ENCODE assay signal across 8 cellular contexts in genomic region chr22:45435544-45436139, GRCh38. TPM values are rescaled to one million over a fixed set of nuclear protein-coding genes. Genes with fewer than 3 reads are reported as not detected.
DNase-seq lines count a peak whose midpoint lies in the region; ATAC-seq, FAIRE-seq and TF ChIP-seq lines count a peak whose summit lies in the region.

No MANE protein-coding gene starts in this region.

- H4K20me1 ChIP-seq in endothelial cell of umbilical vein (replicated peaks; ENCODE audit: control insufficient read depth, extremely low read depth, insufficient read depth, low read length) = no peaks in the 10 kb centered on the region

- H3K36me3 ChIP-seq in endothelial cell of umbilical vein (ENCODE audit: control insufficient read depth in 2 of 2, extremely low read depth in 1 of 2, insufficient read depth in 2 of 2, low read length in 2 of 2) (no peaks in the 10 kb centered on the region), mesodermal cell (ENCODE audit: control insufficient read depth, insufficient read depth, low read length) (no peaks in the 10 kb centered on the region)

- H2AFZ ChIP-seq in endothelial cell of umbilical vein (ENCODE audit: low read depth, low read length) = peak overlapping the region; percentile 91

- no peaks in the 10 kb centered on the region for H3K27me3 ChIP-seq in endothelial cell of umbilical vein (ENCODE audit: control insufficient read depth in 2 of 2, insufficient read depth in 2 of 2, low read length in 2 of 2)

- H3K9me3 Mint-ChIP-seq in CD14-positive monocyte = peaks cover 0 to 2% (median 0%) of the 10 kb centered on the region in 7 donors
- H3K9me3 Mint-ChIP-seq in activated CD8-positive, alpha-beta memory T cell treated with anti-CD3 and anti-CD28 coated beads, Interleukin-2, amount 10 ng/mL, durations not matched to agents 7 days and 5 days (ENCODE audit: low read depth) = no peaks in the 10 kb centered on the region

- H3K27ac ChIP-seq in endothelial cell of umbilical vein (ENCODE audit: insufficient read depth, low read depth, low read length) = peak overlapping the region; percentile 25
- peak overlapping the region; percentile 33 for H3K27ac ChIP-seq in mesodermal cell (ENCODE audit: low read depth, low read length, severe bottlenecking)

- H3K36me3 Mint-ChIP-seq in CD14-positive monocyte = no peaks in the 10 kb centered on the region
- peaks cover 1% of the 10 kb centered on the region for H3K36me3 Mint-ChIP-seq in activated CD8-positive, alpha-beta memory T cell treated with anti-CD3 and anti-CD28 coated beads, Interleukin-2, amount 10 ng/mL, durations not matched to agents 7 days and 5 days

- H3K4me2 ChIP-seq in endothelial cell of umbilical vein (ENCODE audit: insufficient read depth, low read length) = peak overlapping the region; percentile 20

- H3K4me3 ChIP-seq in endothelial cell of umbilical vein (replicated peaks in 1 of 3; ENCODE audit: insufficient read depth in 1 of 3, low read depth in 1 of 3, low read length in 3 of 3) (no peak overlapping the region), mesodermal cell (ENCODE audit: extremely low read depth, insufficient read depth, low read length, poor library complexity, severe bottlenecking) (no peak overlapping the region)

- TF ChIP-seq CTCF in CD14-positive monocyte (IDR thresholded peaks at IDR 0.05) (peak; percentile 97), endothelial cell of umbilical vein (IDR thresholded peaks at IDR 0.05; ENCODE audit: extremely low read depth in 1 of 2, insufficient read depth in 1 of 2, low read depth in 1 of 2, low read length in 2 of 2) (peak; percentile 93 to 95)

- DNase-seq in CD14-positive monocyte (ENCODE audit: low spot score) = peak; percentile 81
- peak; percentile 81 for DNase-seq in HK-2 (ENCODE audit: unreplicated experiment)
- DNase-seq in NOMO-1 treated with dmso at 0.1 percent for 144 hours (lab: John Stamatoyannopoulos, UW; ENCODE audit: unreplicated experiment) = peak; percentile 83
- DNase-seq in activated CD8-positive, alpha-beta memory T cell treated with anti-CD3 and anti-CD28 coated beads, Interleukin-2, amount 10 ng/mL, durations not matched to agents 7 days and 5 days = peak; percentile 85
- DNase-seq in endothelial cell of umbilical vein (ENCODE audit: low read depth, low spot score) = peak; percentile 93
- DNase-seq in stimulated activated CD8-positive, alpha-beta memory T cell treated with anti-CD3 and anti-CD28 coated beads, Interleukin-12 subunit alpha, Interleukin-12 subunit beta, amount 100 ng/mL, for 24 hours (ENCODE audit: extremely low read depth) = peak; percentile 38

- intact Hi-C loops in CD14-positive monocyte (cut with micrococcal nuclease) = loop anchor here (2.0 kb wide), 1 partner anchor 167 kb away; no protein-coding TSS in a partner anchor
- intact Hi-C loops in endothelial cell of umbilical vein (cut with micrococcal nuclease) = loop anchor here (1.0 kb wide), 5 partner anchors 22 to 166 kb away; partner anchors contain the start of genes FAM118A, RIBC2 and SMC1B

- POLR2A ChIA-PET in endothelial cell of umbilical vein (lab: Charles Lee) = no interaction called here

- CTCF ChIA-PET in activated CD8-positive, alpha-beta memory T cell treated with anti-CD3 and anti-CD28 coated beads, Interleukin-2, amount 10 ng/mL, durations not matched to agents 7 days and 5 days (lab: Charles Lee) = interaction anchor here (1.0 kb wide), 1 partner anchor 169 kb away, joined by 3 read pairs; no protein-coding TSS in a partner anchor
- CTCF ChIA-PET in endothelial cell of umbilical vein (lab: Charles Lee) = interaction anchor here (0.9 to 1.5 kb wide), 2 partner anchors 118 to 165 kb away, joined by 3 to 10 read pairs; no protein-coding TSS in a partner anchor

- H3K4me1 Mint-ChIP-seq in CD14-positive monocyte = peaks cover 41% of the 10 kb centered on the region
- H3K4me1 Mint-ChIP-seq in activated CD8-positive, alpha-beta memory T cell treated with anti-CD3 and anti-CD28 coated beads, Interleukin-2, amount 10 ng/mL, durations not matched to agents 7 days and 5 days = peaks cover 11% of the 10 kb centered on the region

- H3K4me1 ChIP-seq in endothelial cell of umbilical vein (ENCODE audit: control insufficient read depth, extremely low read depth, insufficient read depth, low read length) = peaks cover 6% of the 10 kb centered on the region
- H3K4me1 ChIP-seq in mesodermal cell (ENCODE audit: control insufficient read depth, insufficient read depth, low read length, poor library complexity, severe bottlenecking) = peaks cover 3% of the 10 kb centered on the region

- peak; percentile 95 for ATAC-seq in activated CD8-positive, alpha-beta memory T cell treated with anti-CD3 and anti-CD28 coated beads, Interleukin-2, amount 10 ng/mL, durations not matched to agents 7 days and 5 days
- no peak for ATAC-seq in GM21423 (IDR thresholded peaks at IDR 0.05; ENCODE audit: unreplicated experiment)

- H3K4me3 Mint-ChIP-seq in CD14-positive monocyte = peak overlapping the region in 1 of 2 donors; percentile 75
- H3K4me3 Mint-ChIP-seq in activated CD8-positive, alpha-beta memory T cell treated with anti-CD3 and anti-CD28 coated beads, Interleukin-2, amount 10 ng/mL, durations not matched to agents 7 days and 5 days = no peak overlapping the region

- 14 to 25% methylated on average over 16 to 18 of the region's 20 CpGs for WGBS in mesodermal cell (ENCODE audit: insufficient coverage in 2 of 2), 2 experiments

- H3K27me3 Mint-ChIP-seq in CD14-positive monocyte (ENCODE audit: low read depth in 3 of 3) = peaks cover 7 to 17% (median 9%) of the 10 kb centered on the region in 3 donors
- no peaks in the 10 kb centered on the region for H3K27me3 Mint-ChIP-seq in activated CD8-positive, alpha-beta memory T cell treated with anti-CD3 and anti-CD28 coated beads, Interleukin-2, amount 10 ng/mL, durations not matched to agents 7 days and 5 days

- H3K9me3 ChIP-seq in endothelial cell of umbilical vein (replicated peaks; ENCODE audit: control insufficient read depth, insufficient read depth, low read length) (no peaks in the 10 kb centered on the region), mesodermal cell (ENCODE audit: control insufficient read depth, low read length) (no peaks in the 10 kb centered on the region)

- TF ChIP-seq POLR2A in endothelial cell of umbilical vein (IDR thresholded peaks at IDR 0.05; ENCODE audit: low read depth, low read length) = no peak

- dilution Hi-C loops in endothelial cell of umbilical vein (cut with MboI; ENCODE audit: extremely low pct_ligation_motif_present, low sequenced_read_pairs) = no loop called here

- FAIRE-seq in endothelial cell of umbilical vein (lab: Jason Lieb, UNC) = peak; percentile 94

- BruUV-seq in endothelial cell of umbilical vein (replicated peaks; lab: Mats Ljungman, UMichigan) = no TSS peak

- H3K27ac Mint-ChIP-seq in CD14-positive monocyte = peak overlapping the region; percentile 68 to 92 (median 86)
- H3K27ac Mint-ChIP-seq in activated CD8-positive, alpha-beta memory T cell treated with anti-CD3 and anti-CD28 coated beads, Interleukin-2, amount 10 ng/mL, durations not matched to agents 7 days and 5 days = no peak overlapping the region

- no peaks in the 10 kb centered on the region for H3K9me1 ChIP-seq in endothelial cell of umbilical vein (replicated peaks; ENCODE audit: control insufficient read depth, extremely low read depth, insufficient read depth, low read length)

- peak overlapping the region; percentile 25 for H3K9ac ChIP-seq in endothelial cell of umbilical vein (replicated peaks; ENCODE audit: extremely low read depth, insufficient read depth, low read length)

- H3K79me2 ChIP-seq in endothelial cell of umbilical vein (ENCODE audit: control insufficient read depth, insufficient read depth, low read length) = no peaks in the 10 kb centered on the region

TF ChIP-seq in endothelial cell of umbilical vein, 7 proteins besides CTCF, POLR2A, EP300 and RAD21 (continues in another document):
- TF ChIP-seq POLR2AphosphoS5 (IDR thresholded peaks at IDR 0.05; ENCODE audit: insufficient read depth, low read depth, low read length) = no peak
- no peak for TF ChIP-seq JUN (IDR thresholded peaks at IDR 0.05; ENCODE audit: borderline replicate concordance, insufficient read depth, insufficient read length, low read depth)
- TF ChIP-seq EZH2 (IDR thresholded peaks at IDR 0.05; ENCODE audit: borderline replicate concordance, low read depth, low read length, severe bottlenecking) = no peak
- no peak for TF ChIP-seq GATA2 (IDR thresholded peaks at IDR 0.05; ENCODE audit: insufficient read depth, insufficient read length, low read depth, low read length)

RNA-seq across cellular contexts. Expression of gene RIBC2, which starts 22.1 kb away (rescaled TPM):
- not detected for polyA plus RNA-seq in CD14-positive monocyte
- 10 to 100 TPM; 12.8 to 16.2 TPM for total RNA-seq in activated CD8-positive, alpha-beta memory T cell treated with anti-CD3 and anti-CD28 coated beads, Interleukin-2, amount 10 ng/mL, durations not matched to agents 7 days and 5 days
- 5.7 TPM in 2 replicates for total RNA-seq in endothelial cell of umbilical vein
- polyA plus RNA-seq in endothelial cell of umbilical vein = 1.0 and 1.2 TPM in 2 replicates
- polyA plus RNA-seq in endothelial cell of umbilical vein (2011; cell fraction: cytosol; rRNA removed) = 1.9 and 2.2 TPM in 2 replicates
- 1.7 and 3.1 TPM in 2 replicates for polyA plus RNA-seq in endothelial cell of umbilical vein (2011; cell fraction: nucleus; rRNA removed)
- polyA plus RNA-seq in endothelial cell of umbilical vein (2012) = 1.6 and 2.0 TPM in 2 replicates
- polyA minus RNA-seq in endothelial cell of umbilical vein = 0.49 and 0.93 TPM in 2 replicates
- polyA minus RNA-seq in endothelial cell of umbilical vein (2011; cell fraction: cytosol; rRNA and poly(A)+ RNA removed) = 2.9 TPM
- 0.67 and 1.6 TPM in 2 replicates for polyA minus RNA-seq in endothelial cell of umbilical vein (2011; cell fraction: nucleus; rRNA and poly(A)+ RNA removed)
- polyA plus RNA-seq in mesodermal cell (2013, experiment 1 of 2) = 2.2 TPM
- polyA plus RNA-seq in mesodermal cell (2013, experiment 2 of 2) = 0.61 TPM

RNA-seq across cellular contexts. Expression of gene SMC1B, which starts 22.2 kb away (rescaled TPM):
- polyA plus RNA-seq in CD14-positive monocyte (not detected), endothelial cell of umbilical vein (not detected in 2 replicates)
- total RNA-seq in activated CD8-positive, alpha-beta memory T cell treated with anti-CD3 and anti-CD28 coated beads, Interleukin-2, amount 10 ng/mL, durations not matched to agents 7 days and 5 days = 1 to 10 TPM in 1 of 2 experiments, under 1 TPM in 1; 0.68 to 2.4 TPM
- 0.07 TPM in 1 of 2 replicates, not detected in the other for total RNA-seq in endothelial cell of umbilical vein
- not detected in 2 replicates for polyA plus RNA-seq in endothelial cell of umbilical vein (2011; cell fraction: cytosol; rRNA removed)
- 0.03 TPM in 1 of 2 replicates, not detected in the other for polyA plus RNA-seq in endothelial cell of umbilical vein (2011; cell fraction: nucleus; rRNA removed)
- polyA plus RNA-seq in endothelial cell of umbilical vein (2012) = 0.04 TPM in 1 of 2 replicates, not detected in the other
- polyA minus RNA-seq in endothelial cell of umbilical vein = not detected in 2 replicates
- polyA minus RNA-seq in endothelial cell of umbilical vein (2011; cell fraction: cytosol; rRNA and poly(A)+ RNA removed) = not detected
- not detected in 2 replicates for polyA minus RNA-seq in endothelial cell of umbilical vein (2011; cell fraction: nucleus; rRNA and poly(A)+ RNA removed)
- 0.07 TPM for polyA plus RNA-seq in mesodermal cell (2013, experiment 1 of 2)
- not detected for polyA plus RNA-seq in mesodermal cell (2013, experiment 2 of 2)

Comparison
In these comparisons a context has a peak if more than half of its experiments do, and no peak if none do; other contexts are left out.
1. DNase-seq: peak in every context shown above with its lines; median percentile 93 in endothelial cell of umbilical vein; 85 in activated CD8-positive, alpha-beta memory T cell treated with anti-CD3 and anti-CD28 coated beads, Interleukin-2, amount 10 ng/mL, durations not matched to agents 7 days and 5 days; 83 in NOMO-1 treated with dmso at 0.1 percent for 144 hours; 81 in CD14-positive monocyte; 81 in HK-2; 38 in stimulated activated CD8-positive, alpha-beta memory T cell treated with anti-CD3 and anti-CD28 coated beads, Interleukin-12 subunit alpha, Interleukin-12 subunit beta, amount 100 ng/mL, for 24 hours.